13 cellular contexts compared by ENCODE assay signal in genomic region chr11:95968585-95968984, GRCh38. TPM values are rescaled to one million over a fixed set of nuclear protein-coding genes. Genes with fewer than 3 reads are reported as not detected.
DNase-seq lines count a peak whose midpoint lies in the region; ATAC-seq and TF ChIP-seq lines count a peak whose summit lies in the region.
"Had no signal": no experiment of that assay in that cellular context is flagged by ENCODE, and none has a peak within 500 bp of the region (broad histone marks: within the 10 kb centered on the region; RNA-seq: fewer than 3 reads in every experiment).

No MANE protein-coding gene starts in this region.

- H3K9me3 ChIP-seq in breast epithelium (no peaks in the 10 kb centered on the region), OCI-LY1 (ENCODE audit: low read length) (no peaks in the 10 kb centered on the region)

- TF ChIP-seq CTCF in MCF 10A (IDR thresholded peaks at IDR 0.05; ENCODE audit: unreplicated experiment) = peak; percentile 27
- TF ChIP-seq CTCF in breast epithelium (IDR thresholded peaks at IDR 0.05) = no peak
- peak; percentile 39; the same call in 1 of the 2 replicates for TF ChIP-seq CTCF in OCI-LY1 (IDR thresholded peaks at IDR 0.05; ENCODE audit: low read length)
- TF ChIP-seq CTCF in epithelial cell of esophagus (IDR thresholded peaks at IDR 0.05; ENCODE audit: insufficient read depth, low read depth, low read length, missing control alignments) = peak; percentile 7

- DNase-seq in MCF 10A (ENCODE audit: unreplicated experiment) (peak; percentile 44), breast epithelium (ENCODE audit: low spot score in 2 of 2) (no peak), epithelial cell of esophagus (ENCODE audit: low read depth) (peak; percentile 7), superior temporal gyrus (ENCODE audit: extremely low spot score) (peak; percentile 35), ureter (ENCODE audit: low spot score) (no peak)
- DNase-seq: activated CD4-positive, alpha-beta T cell treated with anti-CD3 and anti-CD28 coated beads for 36 hours; activated effector memory CD4-positive, alpha-beta T cell treated with Interleukin-2 at 50 U/mL for 16 hours; KG1; NCI-H226 had no signal

- H3K27ac Mint-ChIP-seq in MCF 10A (ENCODE audit: low read depth, unreplicated experiment) = no peak overlapping the region
- H3K27ac Mint-ChIP-seq: activated CD4-positive, alpha-beta T cell treated with anti-CD3 and anti-CD28 coated beads for 36 hours had no signal

- H3K9me3 Mint-ChIP-seq in MCF 10A (ENCODE audit: unreplicated experiment) = no peaks in the 10 kb centered on the region

- POLR2A ChIA-PET in MCF 10A (lab: Yijun Ruan, JAX) = no interaction called here

- H3K79me2 ChIP-seq in OCI-LY1 (ENCODE audit: insufficient read depth, low read length) = no peaks in the 10 kb centered on the region

- H3K4me1 Mint-ChIP-seq in MCF 10A (ENCODE audit: insufficient read depth, unreplicated experiment) = no peaks in the 10 kb centered on the region
- H3K4me1 Mint-ChIP-seq: activated CD4-positive, alpha-beta T cell treated with anti-CD3 and anti-CD28 coated beads for 36 hours had no signal

- H3K27me3 Mint-ChIP-seq in MCF 10A (ENCODE audit: insufficient read depth, unreplicated experiment) = no peaks in the 10 kb centered on the region
- H3K27me3 Mint-ChIP-seq: activated CD4-positive, alpha-beta T cell treated with anti-CD3 and anti-CD28 coated beads for 36 hours had no signal

- H2AFZ ChIP-seq in OCI-LY1 (ENCODE audit: low read length) = no peak overlapping the region

- H4K20me1 ChIP-seq in OCI-LY1 (ENCODE audit: insufficient read depth, low read length) = no peaks in the 10 kb centered on the region

- no TSS peak for BruUV-seq in MCF 10A (replicated peaks; lab: Mats Ljungman, UMichigan)

- H3K27me3 ChIP-seq in breast epithelium (no peaks in the 10 kb centered on the region), OCI-LY1 (ENCODE audit: insufficient read depth, low read length) (no peaks in the 10 kb centered on the region)

- H3K27ac ChIP-seq in breast epithelium (no peak overlapping the region), OCI-LY1 (ENCODE audit: low read depth, low read length, poor library complexity, severe bottlenecking) (no peak overlapping the region)

- no peaks in the 10 kb centered on the region for H3K9me2 ChIP-seq in OCI-LY1 (ENCODE audit: low read depth, low read length)

- no peak for ATAC-seq in HG02884 (IDR thresholded peaks at IDR 0.05; ENCODE audit: unreplicated experiment)
- ATAC-seq in GM18519 (IDR thresholded peaks at IDR 0.05; ENCODE audit: low FRiP score, unreplicated experiment) = no peak
- ATAC-seq: activated CD4-positive, alpha-beta T cell treated with anti-CD3 and anti-CD28 coated beads for 36 hours had no signal

- H3K4me3 Mint-ChIP-seq in MCF 10A (ENCODE audit: unreplicated experiment) = no peak overlapping the region
- H3K4me3 Mint-ChIP-seq: activated CD4-positive, alpha-beta T cell treated with anti-CD3 and anti-CD28 coated beads for 36 hours had no signal

- H3K36me3 ChIP-seq in breast epithelium (no peaks in the 10 kb centered on the region), OCI-LY1 (ENCODE audit: insufficient read depth, low read length) (no peaks in the 10 kb centered on the region)

- H3K4me1 ChIP-seq in breast epithelium (no peaks in the 10 kb centered on the region), OCI-LY1 (ENCODE audit: insufficient read depth, low read length, severe bottlenecking) (no peaks in the 10 kb centered on the region)

- no peak overlapping the region for H3K4me2 ChIP-seq in OCI-LY1 (ENCODE audit: low read length)

- no peak overlapping the region for H3K9ac ChIP-seq in OCI-LY1 (ENCODE audit: low read length)

- intact Hi-C loops in MCF 10A (cut with micrococcal nuclease) (loop anchor here (2.0 kb wide), 1 partner anchor 120 kb away; no protein-coding TSS in a partner anchor), breast epithelium (cut with DNase I; ENCODE audit: low total_unique reads) (no loop called here)

- no peaks in the 10 kb centered on the region for H3K36me3 Mint-ChIP-seq in MCF 10A (ENCODE audit: insufficient read depth, unreplicated experiment)

- H3K4me3 ChIP-seq in breast epithelium (no peak overlapping the region), OCI-LY1 (ENCODE audit: low read depth, low read length, poor library complexity, severe bottlenecking) (no peak overlapping the region), epithelial cell of esophagus (ENCODE audit: low read length) (no peak overlapping the region)
- H3K4me3 ChIP-seq: lung had no signal

- no peak for TF ChIP-seq POLR2A in breast epithelium (IDR thresholded peaks at IDR 0.05)

- no peaks in the 10 kb centered on the region for H3F3A ChIP-seq in OCI-LY1 (ENCODE audit: insufficient read depth, low read length)

- CTCF ChIA-PET in MCF 10A (lab: Yijun Ruan, JAX) = interaction anchor here (0.6 to 1.2 kb wide), 3 partner anchors 77 to 375 kb away, joined by 3 to 4 read pairs (median 3); no protein-coding TSS in a partner anchor

RNA-seq across cellular contexts. Expression of gene MTMR2, which starts 44.7 kb away (rescaled TPM):
- 49.8 and 51.9 TPM in 2 replicates for total RNA-seq in MCF 10A (2022)
- total RNA-seq in breast epithelium = 10 to 100 TPM; 20.3 to 28.4 (median 20.5) TPM
- total RNA-seq in ureter = 37.5 TPM

Comparison
In these comparisons a context has a peak if more than half of its experiments do, and no peak if none do; other contexts are left out.
1. DNase-seq: peak in MCF 10A (single experiment), epithelial cell of esophagus (single experiment) and superior temporal gyrus (single experiment); none in breast epithelium (0 of 2) and ureter (single experiment).
2. CTCF ChIP-seq: peak in MCF 10A (single experiment), OCI-LY1 (single experiment) and epithelial cell of esophagus (single experiment); none in breast epithelium (0 of 3).